ENCODE assay signal across 9 cellular contexts in genomic region chr9:34647651-34648050, GRCh38. TPM values are rescaled to one million over a fixed set of nuclear protein-coding genes. Genes with fewer than 3 reads are reported as not detected.
DNase-seq lines count a peak whose midpoint lies in the region; FAIRE-seq and TF ChIP-seq lines count a peak whose summit lies in the region.
"Had no signal": no experiment of that assay in that cellular context is flagged by ENCODE, and none has a peak within 500 bp of the region (broad histone marks: within the 10 kb centered on the region; RNA-seq: fewer than 3 reads in every experiment).

No MANE protein-coding gene starts in this region.

- FAIRE-seq in urothelium cell line (lab: Jason Lieb, UNC), result no peak

- H3K36me3 ChIP-seq in A673 (ENCODE audit: insufficient read depth, low read length, poor library complexity, severe bottlenecking), result peaks cover 17% of the 10 kb centered on the region
- peaks cover 11% of the 10 kb centered on the region for H3K36me3 ChIP-seq in mucosa of stomach (ENCODE audit: control insufficient read depth, insufficient read depth, low read length)

- peak overlapping the region; percentile 89 for H3K4me3 ChIP-seq in A673 (ENCODE audit: low read depth, low read length, poor library complexity, severe bottlenecking)
- peak overlapping the region; percentile 61 to 76 for H3K4me3 ChIP-seq in cardiac fibroblast (replicated peaks in 1 of 2; ENCODE audit: low read depth in 2 of 2, low read length in 2 of 2)
- H3K4me3 ChIP-seq in mucosa of stomach (ENCODE audit: low read length), result peak overlapping the region; percentile 94

- intact Hi-C loops in A673 (cut with micrococcal nuclease; ENCODE audit: unreplicated experiment), result no loop called here

- DNase-seq in A673 (ENCODE audit: low spot score), result no peak
- no peak for DNase-seq in cardiac fibroblast (ENCODE audit: low read depth in 2 of 2)
- no peak for DNase-seq in urothelium cell line (ENCODE audit: low spot score)
- no peak for DNase-seq in CD1c-positive myeloid dendritic cell (ENCODE audit: extremely low spot score)
- DNase-seq in anterior cingulate cortex (lab: John Stamatoyannopoulos, UW), result no peak
- no peak for DNase-seq in NCI-H2196 (lab: John Stamatoyannopoulos, UW; ENCODE audit: unreplicated experiment)
- DNase-seq: NCI-H2107 had no signal

- H3K4me1 ChIP-seq in A673 (ENCODE audit: insufficient read depth, low read length, poor library complexity, severe bottlenecking), result peaks cover 8% of the 10 kb centered on the region
- H3K4me1 ChIP-seq in mucosa of stomach (ENCODE audit: control insufficient read depth, insufficient read depth, low read length), result peaks cover 39% of the 10 kb centered on the region

- H3K27ac ChIP-seq in A673 (ENCODE audit: low read depth, low read length, poor library complexity, severe bottlenecking), result no peak overlapping the region

- no peaks in the 10 kb centered on the region for H3K9me3 ChIP-seq in A673 (ENCODE audit: low read depth, low read length, poor library complexity, severe bottlenecking)
- H3K9me3 ChIP-seq in mucosa of stomach (ENCODE audit: control insufficient read depth, low read length), result no peaks in the 10 kb centered on the region

- H3K27me3 ChIP-seq in A673 (replicated peaks; ENCODE audit: insufficient read depth, low read depth, low read length, poor library complexity) (no peaks in the 10 kb centered on the region), mucosa of stomach (ENCODE audit: control insufficient read depth, insufficient read depth, low read length) (no peaks in the 10 kb centered on the region)

- H3K36me3 Mint-ChIP-seq in IgD-negative memory B cell, result peaks cover 2% of the 10 kb centered on the region

- no peaks in the 10 kb centered on the region for H3K27me3 Mint-ChIP-seq in IgD-negative memory B cell

- H3K4me1 Mint-ChIP-seq in IgD-negative memory B cell, result peaks cover 17 to 22% (median 19%) of the 10 kb centered on the region in 3 donors

- H3K9me3 Mint-ChIP-seq in IgD-negative memory B cell, result no peaks in the 10 kb centered on the region

- peak overlapping the region; percentile 90 to 96 (median 94) for H3K4me3 Mint-ChIP-seq in IgD-negative memory B cell

- CTCF ChIA-PET in A673 (lab: Charles Lee), result no interaction called here

- H3K27ac Mint-ChIP-seq in IgD-negative memory B cell, result peak overlapping the region in 1 of 3 donors; percentile 71

- H3K9ac ChIP-seq in mucosa of stomach (ENCODE audit: low read length), result peak overlapping the region; percentile 73

- TF ChIP-seq CTCF in A673 (conservative IDR thresholded peaks at IDR 0.05; ENCODE audit: low read depth, low read length) (no peak), cardiac fibroblast (IDR thresholded peaks at IDR 0.05; ENCODE audit: low read depth, low read length) (no peak)

- POLR2A ChIA-PET in A673 (lab: Charles Lee; ENCODE audit: low non-redundant PET), result no interaction called here

- no TSS peak for BruUV-seq in A673 (replicated peaks; lab: Mats Ljungman, UMichigan)

RNA-seq across cellular contexts. Expression of gene GALT, which starts 1.2 kb away (rescaled TPM):
- 27.6 and 37.6 TPM in 2 replicates for total RNA-seq in A673 (2021)
- 37.2 TPM for polyA plus RNA-seq in IgD-negative memory B cell

RNA-seq across cellular contexts. Expression of gene IL11RA, which starts 4.3 kb away (rescaled TPM):
- total RNA-seq in A673 (2021), result 5.6 and 12.1 TPM in 2 replicates
- 4.7 TPM for polyA plus RNA-seq in IgD-negative memory B cell

RNA-seq across cellular contexts. Expression of gene SIGMAR1, which starts 10.1 kb away (rescaled TPM):
- total RNA-seq in A673 (2021), result 165 and 172 TPM in 2 replicates
- 63.1 TPM for polyA plus RNA-seq in IgD-negative memory B cell

RNA-seq across cellular contexts. Expression of gene CCL27, which starts 14.8 kb away (rescaled TPM):
- total RNA-seq in A673 (2021), result not detected in 2 replicates
- not detected for polyA plus RNA-seq in IgD-negative memory B cell

RNA-seq across cellular contexts. Expression of gene ARID3C, which starts 18.8 kb away (rescaled TPM):
- total RNA-seq in A673 (2021), result not detected in 2 replicates
- not detected for polyA plus RNA-seq in IgD-negative memory B cell
